ENCODE assay signal across 8 cellular contexts in the genomic region with DNA sequence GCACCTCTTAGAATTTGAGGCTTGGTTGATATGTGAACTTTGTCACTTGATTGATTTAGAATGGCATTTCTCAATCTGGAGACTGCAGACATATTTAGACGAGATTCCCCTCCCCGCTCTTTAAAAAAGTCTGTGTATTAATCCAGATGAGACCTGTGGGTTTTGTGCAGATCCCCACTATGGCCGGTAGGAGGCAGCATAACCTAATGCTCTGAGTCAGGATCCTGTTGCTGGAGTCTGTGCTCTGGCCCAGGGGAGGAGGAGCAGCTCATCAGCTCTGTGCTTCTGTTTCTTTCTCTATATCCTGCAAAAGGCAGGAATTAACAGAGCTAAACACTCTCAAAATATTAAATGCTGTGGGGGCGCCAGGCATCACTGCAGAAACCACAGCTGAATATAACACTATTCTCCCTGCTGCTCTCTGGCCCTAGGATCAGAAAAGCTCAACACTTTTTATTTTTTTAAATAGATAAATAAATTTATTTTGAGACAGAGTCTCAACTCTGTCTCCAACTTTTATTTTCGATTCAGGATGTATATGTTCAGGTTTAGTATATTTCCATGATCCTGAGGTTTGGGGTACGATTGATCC.
DNase-seq lines count a peak whose midpoint lies in the region; ATAC-seq and TF ChIP-seq lines count a peak whose summit lies in the region.

No MANE protein-coding gene starts in this region.

- peak overlapping the region; percentile 27; the same call in 1 of the 2 replicates for H3K27ac ChIP-seq in VCaP

- DNase-seq in activated gamma-delta T cell treated with Interleukin-2 at 50 U/mL for 16 hours: peak; percentile 53
- DNase-seq in activated gamma-delta T cell (lab: John Stamatoyannopoulos, UW): no peak
- DNase-seq in NCI-H2196 (lab: John Stamatoyannopoulos, UW; ENCODE audit: unreplicated experiment): peak; percentile 67
- peak; percentile 67 for DNase-seq in central memory CD4-positive, alpha-beta T cell
- DNase-seq in kidney tubule cell (ENCODE audit: low spot score): peak; percentile 83
- peak; percentile 44 for DNase-seq in stimulated activated CD4-positive, alpha-beta T cell treated with anti-CD3 and anti-CD28 coated beads, Interleukin-4, amount 100 ng/mL, for 1 hour

- peak; percentile 72 for ATAC-seq in HG02973 (IDR thresholded peaks at IDR 0.05; ENCODE audit: unreplicated experiment)

- TF ChIP-seq CTCF in VCaP (conservative IDR thresholded peaks at IDR 0.05): peak; percentile 96
